ENCODE assay signal across 30 cellular contexts in genomic region chr19:3121396-3121795, GRCh38. TPM values are rescaled to one million over a fixed set of nuclear protein-coding genes. Genes with fewer than 3 reads are reported as not detected.
"Had no signal": no experiment of that assay in that cellular context is flagged by ENCODE, and none has a peak within 500 bp of the region (broad histone marks: within the 10 kb centered on the region; RNA-seq: fewer than 3 reads in every experiment).

No MANE protein-coding gene starts in this region.

- H3K36me3 Mint-ChIP-seq: activated naive CD4-positive, alpha-beta T cell treated with anti-CD3 and anti-CD28 coated beads, Interleukin-2, amount 50 U/mL, for 24 hours; activated naive CD8-positive, alpha-beta T cell treated with anti-CD3 and anti-CD28 coated beads, Interleukin-2, amount 10 ng/mL, durations not matched to agents 7 days and 5 days had no signal

- ATAC-seq: activated CD8-positive, alpha-beta T cell treated with anti-CD3 and anti-CD28 coated beads, Interleukin-2, amount 10 ng/mL, durations not matched to agents 7 days and 5 days; Right ventricle myocardium inferior had no signal

- H3K27ac Mint-ChIP-seq: activated CD4-positive, alpha-beta T cell treated with anti-CD3 and anti-CD28 coated beads, Interleukin-2, amount 10 ng/mL, durations not matched to agents 7 days and 5 days; activated CD8-positive, alpha-beta T cell treated with anti-CD3 and anti-CD28 coated beads, Interleukin-2, amount 10 ng/mL, durations not matched to agents 7 days and 5 days; activated naive CD4-positive, alpha-beta T cell treated with anti-CD3 and anti-CD28 coated beads, Interleukin-2, amount 50 U/mL, for 24 hours; activated naive CD8-positive, alpha-beta T cell treated with anti-CD3 and anti-CD28 coated beads, Interleukin-2, amount 10 ng/mL, durations not matched to agents 7 days and 5 days; activated T-cell treated with anti-CD3 and anti-CD28 coated beads, Interleukin-2, amount 50 U/mL, for 24 hours; activated T-helper 2 cell treated with anti-CD3 and anti-CD28 coated beads, Interferon-gamma antibody, Interleukin-2, Interleukin-4, amounts not matched to agents 10 μg/mL and 5 μg/mL and 100 μg/mL, durations not matched to agents 14 hours and 24 hours and 36 hours had no signal

- H3K9me3 ChIP-seq: ascending aorta, MG63 had no signal

- H3K27me3 Mint-ChIP-seq: activated naive CD4-positive, alpha-beta T cell treated with anti-CD3 and anti-CD28 coated beads, Interleukin-2, amount 50 U/mL, for 24 hours; central memory CD8-positive, alpha-beta T cell had no signal

- H3K27ac ChIP-seq: ascending aorta, cardiac muscle cell, PC-9 had no signal

- H3K4me1 ChIP-seq: ascending aorta had no signal

- DNase-seq: activated CD4-positive, alpha-beta T cell treated with anti-CD3 and anti-CD28 coated beads, Interleukin-2, amount 10 ng/mL, durations not matched to agents 7 days and 5 days; activated CD4-positive, alpha-beta T cell treated with anti-CD3 and anti-CD28 coated beads, Interleukin-2, amount 50 U/mL, for 48 hours; activated CD8-positive, alpha-beta T cell treated with anti-CD3 and anti-CD28 coated beads, Interleukin-2, amount 10 ng/mL, durations not matched to agents 7 days and 5 days; activated gamma-delta T cell; activated naive CD4-positive, alpha-beta T cell treated with Interleukin-2 at 50 U/mL for 16 hours; activated naive CD8-positive, alpha-beta T cell treated with anti-CD3 and anti-CD28 coated beads, Interleukin-2, amount 10 ng/mL, durations not matched to agents 7 days and 5 days; activated T-cell treated with anti-CD3 and anti-CD28 coated beads, Interleukin-2, amount 50 U/mL, for 24 hours; amygdala; Kasumi-1; MG63; NCI-H1048; NCI-H1436 treated with DMSO at 0.1 percent for 48 hours; NCI-H1694 treated with DMSO at 0.1 percent for 48 hours; NCI-H2029; NCI-H510A; NCI-H526; NCI-H748 treated with DMSO at 0.1 percent for 48 hours; NK-92 treated with Interleukin-12 subunit alpha and Interleukin-12 subunit beta, amount 100 ng/mL, for 24 hours; PC-9; SW 1271; T-helper 1 cell; T1000 had no signal

- H3K4me1 Mint-ChIP-seq: activated naive CD4-positive, alpha-beta T cell treated with anti-CD3 and anti-CD28 coated beads, Interleukin-2, amount 50 U/mL, for 24 hours; central memory CD8-positive, alpha-beta T cell had no signal

- H3K4me3 ChIP-seq: ascending aorta, cardiac muscle cell, MG63, PC-9 had no signal

- H3K36me3 ChIP-seq: MG63 had no signal

- H3K4me3 Mint-ChIP-seq: activated CD4-positive, alpha-beta T cell treated with anti-CD3 and anti-CD28 coated beads, Interleukin-2, amount 10 ng/mL, durations not matched to agents 7 days and 5 days; activated CD8-positive, alpha-beta T cell treated with anti-CD3 and anti-CD28 coated beads, Interleukin-2, amount 10 ng/mL, durations not matched to agents 7 days and 5 days; activated naive CD4-positive, alpha-beta T cell treated with anti-CD3 and anti-CD28 coated beads, Interleukin-2, amount 50 U/mL, for 24 hours; activated naive CD8-positive, alpha-beta T cell treated with anti-CD3 and anti-CD28 coated beads, Interleukin-2, amount 10 ng/mL, durations not matched to agents 7 days and 5 days; activated T-cell treated with anti-CD3 and anti-CD28 coated beads, Interleukin-2, amount 50 U/mL, for 24 hours; central memory CD8-positive, alpha-beta T cell had no signal

- H3K27me3 ChIP-seq: ascending aorta, cardiac muscle cell, MG63 had no signal

RNA-seq across cellular contexts. Expression of gene GNA15, which starts 14.4 kb away (rescaled TPM):
- total RNA-seq: chondrocyte, OCI-LY7 had no signal

RNA-seq across cellular contexts. Expression of gene S1PR4, which starts 57.2 kb away (rescaled TPM):
- total RNA-seq: cardiac muscle cell, chondrocyte had no signal
